In genomic region chr19:6699935-6700334, GRCh38 we compare ENCODE assay signal across 21 cellular contexts. TPM values are rescaled to one million over a fixed set of nuclear protein-coding genes. Genes with fewer than 3 reads are reported as not detected.
DNase-seq lines count a peak whose midpoint lies in the region; ATAC-seq, FAIRE-seq and TF ChIP-seq lines count a peak whose summit lies in the region.
"Had no signal": no experiment of that assay in that cellular context is flagged by ENCODE, and none has a peak within 500 bp of the region (broad histone marks: within the 10 kb centered on the region; RNA-seq: fewer than 3 reads in every experiment).

No MANE protein-coding gene starts in this region.

- H3K27ac ChIP-seq in K562 (ENCODE audit: extremely low read depth, low read depth, low read length) (no peak overlapping the region), MM.1S (ENCODE audit: low read length) (no peak overlapping the region)
- H3K27ac ChIP-seq: GM23248 had no signal

- TF ChIP-seq CTCF in K562 (IDR thresholded peaks at IDR 0.05 in 2 of 3, conservative IDR thresholded peaks at IDR 0.05 in 1 of 3; ENCODE audit: insufficient read depth in 2 of 3, low read depth in 1 of 3, low read length in 3 of 3) (no peak), MM.1S (IDR thresholded peaks at IDR 0.05; ENCODE audit: low read length) (no peak)

- H4K20me1 ChIP-seq in K562 (replicated peaks; ENCODE audit: control insufficient read depth, insufficient read depth, low read length) = no peaks in the 10 kb centered on the region
- no peaks in the 10 kb centered on the region for H4K20me1 ChIP-seq in MM.1S (ENCODE audit: insufficient read depth, low read length)

- TF ChIP-seq RAD21 in K562 (CRISPR knock-in tag; conservative IDR thresholded peaks at IDR 0.05 in 1 of 2, IDR thresholded peaks at IDR 0.05 in 1 of 2) = no peak

- H3K9me1 ChIP-seq in K562 (ENCODE audit: control insufficient read depth, insufficient read depth, low read length) = no peaks in the 10 kb centered on the region

- BruUV-seq in K562 (replicated peaks; lab: Mats Ljungman, UMichigan) = no TSS peak

- no peak for ATAC-seq in K562
- no peak for ATAC-seq in HG03175 (IDR thresholded peaks at IDR 0.05; ENCODE audit: unreplicated experiment)
- ATAC-seq: GM12878 had no signal

- no peaks in the 10 kb centered on the region for H3K36me3 ChIP-seq in K562 (ENCODE audit: control insufficient read depth, insufficient read depth, low read length)
- H3K36me3 ChIP-seq in MM.1S (replicated peaks; ENCODE audit: insufficient read depth, low read length) = no peaks in the 10 kb centered on the region

- in situ Hi-C loops in K562 (cut with MboI) = no loop called here

- no peak overlapping the region for H3K4me2 ChIP-seq in K562 (ENCODE audit: insufficient read depth, low read length)
- H3K4me2 ChIP-seq in MM.1S (ENCODE audit: low read depth, low read length) = no peak overlapping the region

- H2AFZ ChIP-seq in K562 (ENCODE audit: low read depth, low read length) (no peak overlapping the region), MM.1S (ENCODE audit: low read length) (no peak overlapping the region)
- H2AFZ ChIP-seq: GM23248 had no signal

- TF ChIP-seq EP300 in K562 (IDR thresholded peaks at IDR 0.05; ENCODE audit: low read length) = no peak

- POLR2A ChIA-PET in K562 (lab: Yijun Ruan, JAX) = no interaction called here

- peak; percentile 99 for FAIRE-seq in G401.6 (lab: Jason Lieb, UNC)
- no peak for FAIRE-seq in K562 (lab: Jason Lieb, UNC)
- FAIRE-seq in islet of Langerhans (lab: Jason Lieb, UNC) = peak; percentile 21
- FAIRE-seq: GM12878, GM19239, H1 had no signal

- no peaks in the 10 kb centered on the region for H3K79me2 ChIP-seq in K562 (ENCODE audit: control insufficient read depth, insufficient read depth, low read length)
- no peaks in the 10 kb centered on the region for H3K79me2 ChIP-seq in MM.1S (ENCODE audit: low read length)

- peaks cover 12 to 20% of the 10 kb centered on the region in 2 experiments; a peak in 3 of 5 replicates for H3K27me3 ChIP-seq in K562 (ENCODE audit: control insufficient read depth in 2 of 2, insufficient read depth in 2 of 2, low read length in 2 of 2)
- H3K27me3 ChIP-seq in MM.1S (replicated peaks; ENCODE audit: insufficient read depth, low read length) = peaks cover 81% of the 10 kb centered on the region

- H3F3A ChIP-seq in MM.1S (ENCODE audit: insufficient read depth, low read length) = no peaks in the 10 kb centered on the region

- H3K9me2 ChIP-seq in MM.1S (replicated peaks; ENCODE audit: insufficient read depth, low read length) = no peaks in the 10 kb centered on the region

- CTCF ChIA-PET in K562 (lab: Yijun Ruan, JAX; ENCODE audit: low intra/inter-chr PET ratio) = no interaction called here

- H3K9me3 ChIP-seq in K562 (replicated peaks; ENCODE audit: control insufficient read depth, insufficient read depth, low read depth, low read length) (no peaks in the 10 kb centered on the region), MM.1S (replicated peaks; ENCODE audit: insufficient read depth, low read length) (no peaks in the 10 kb centered on the region)

- TF ChIP-seq POLR2A in K562 (conservative IDR thresholded peaks at IDR 0.05) = no peak

- DNase-seq in K562 (ENCODE audit: extremely low read depth in 1 of 4, low spot score in 3 of 4) = no peak
- no peak for DNase-seq in MM.1S
- no peak for DNase-seq in DMS153 treated with DMSO at 0.1 percent for 48 hours (lab: John Stamatoyannopoulos, UW; ENCODE audit: unreplicated experiment)
- DNase-seq: 8988T; C1 segment of cervical spinal cord; Calu3; CD4-positive, alpha-beta memory T cell; COR-L47; DND-41; GDM1; GM23248; H7; HCEC 1CT had no signal

- no peak overlapping the region for H3K9ac ChIP-seq in K562 (ENCODE audit: insufficient read depth in 1 of 2, low read depth in 2 of 2, low read length in 2 of 2)
- no peak overlapping the region for H3K9ac ChIP-seq in MM.1S (ENCODE audit: low read length)
- H3K9ac ChIP-seq: GM23248 had no signal

- intact Hi-C loops in K562 (cut with micrococcal nuclease) = no loop called here

- H3K4me3 ChIP-seq in K562 (no peak overlapping the region), MM.1S (ENCODE audit: low read length) (no peak overlapping the region)
- H3K4me3 ChIP-seq: GM12878, GM23248 had no signal

- H3K4me1 ChIP-seq in K562 (replicated peaks in 1 of 2; ENCODE audit: control insufficient read depth in 2 of 2, insufficient read depth in 2 of 2, low read length in 2 of 2) (peaks cover 6 to 7% of the 10 kb centered on the region in 2 experiments; a peak in 2 of 5 replicates), MM.1S (ENCODE audit: low read length) (no peaks in the 10 kb centered on the region)

RNA-seq across cellular contexts. Expression of gene C3, which starts 20.5 kb away (rescaled TPM):
- total RNA-seq in K562 (2011; cell fraction: chromatin; rRNA removed; ENCODE audit: low replicate concordance) = 19.5 and 33.3 TPM in 2 replicates
- total RNA-seq in K562 (2011; cell fraction: nucleolus; rRNA removed) = 14.5 and 17.5 TPM in 2 replicates
- 15.2 and 15.6 TPM in 2 replicates for total RNA-seq in K562 (2011; cell fraction: nucleoplasm; rRNA removed)
- total RNA-seq in K562 (2014; rRNA removed) = 0.59 and 2.0 TPM in 2 replicates
- total RNA-seq in K562 (2014; rRNA removed; fragmentation: Illumina TruSeq; extraction: Trizol) = 1.1 and 1.5 TPM in 2 replicates
- total RNA-seq in K562 (2015; rRNA removed; fragmentation: Illumina TruSeq; extraction: Trizol) = 2.1 and 2.2 TPM in 2 replicates
- total RNA-seq in K562 (2021) = 8.0 and 10.6 TPM in 2 replicates
- polyA plus RNA-seq in K562 (2011; rRNA removed) = 9.1 and 40.9 TPM in 2 replicates
- 9.2 and 36.7 TPM in 2 replicates for polyA plus RNA-seq in K562 (2011; cell fraction: cytosol; rRNA removed)
- polyA plus RNA-seq in K562 (2011; cell fraction: nucleus; rRNA removed) = 23.7 and 50.5 TPM in 2 replicates
- 7.4 and 20.1 TPM in 2 replicates for polyA plus RNA-seq in K562 (2012)
- 2.4 and 4.3 TPM in 2 replicates for polyA plus RNA-seq in K562 (2014; fragmentation: Illumina TruSeq; extraction: Trizol)
- polyA plus RNA-seq in K562 (2014; fragmentation: Nextera tagmentation; extraction: Ambion mirVana) = 1 to 10 TPM; 1.2 to 2.2 TPM
- polyA plus RNA-seq in K562 (2014; rRNA removed) = 2.5 and 5.4 TPM in 2 replicates
- polyA minus RNA-seq in K562 (2011; rRNA and poly(A)+ RNA removed) = 6.5 and 24.5 TPM in 2 replicates
- polyA minus RNA-seq in K562 (2011; cell fraction: cytosol; rRNA and poly(A)+ RNA removed) = 23.9 and 64.6 TPM in 2 replicates
- polyA minus RNA-seq in K562 (2011; cell fraction: nucleus; rRNA and poly(A)+ RNA removed) = 16.2 and 39.1 TPM in 2 replicates
- polyA plus RNA-seq: CD4-positive, alpha-beta memory T cell had no signal

RNA-seq across cellular contexts. Expression of gene TNFSF14, which starts 30.0 kb away (rescaled TPM):
- total RNA-seq in K562 (2011; cell fraction: chromatin; rRNA removed; ENCODE audit: low replicate concordance) = 0.26 and 0.42 TPM in 2 replicates
- 0.39 and 0.50 TPM in 2 replicates for total RNA-seq in K562 (2011; cell fraction: nucleolus; rRNA removed)
- 0.15 and 0.76 TPM in 2 replicates for total RNA-seq in K562 (2011; cell fraction: nucleoplasm; rRNA removed)
- total RNA-seq in K562 (2014; rRNA removed) (0.08 TPM in 1 of 2 replicates, not detected in the other), K562 (2014; rRNA removed; fragmentation: Illumina TruSeq; extraction: Trizol) (0.04 and 0.06 TPM in 2 replicates), K562 (2015; rRNA removed; fragmentation: Illumina TruSeq; extraction: Trizol) (0.04 and 0.07 TPM in 2 replicates), K562 (2021) (0.20 and 0.42 TPM in 2 replicates)
- polyA plus RNA-seq in K562 (2011; rRNA removed) (0.32 and 0.38 TPM in 2 replicates), K562 (2014; fragmentation: Illumina TruSeq; extraction: Trizol) (0.12 and 0.15 TPM in 2 replicates), K562 (2014; fragmentation: Nextera tagmentation; extraction: Ambion mirVana) (under 1 TPM; 0.01 to 0.04 TPM), K562 (2014; rRNA removed) (not detected in 2 replicates)
- 0.55 and 0.59 TPM in 2 replicates for polyA plus RNA-seq in K562 (2011; cell fraction: cytosol; rRNA removed)
- 0.27 and 0.34 TPM in 2 replicates for polyA plus RNA-seq in K562 (2011; cell fraction: nucleus; rRNA removed)
- polyA plus RNA-seq in K562 (2012) = 0.20 and 0.26 TPM in 2 replicates
- polyA minus RNA-seq in K562 (2011; rRNA and poly(A)+ RNA removed) = 0.74 and 0.87 TPM in 2 replicates
- 0.29 TPM in 1 of 2 replicates, not detected in the other for polyA minus RNA-seq in K562 (2011; cell fraction: cytosol; rRNA and poly(A)+ RNA removed)
- 0.11 and 0.13 TPM in 2 replicates for polyA minus RNA-seq in K562 (2011; cell fraction: nucleus; rRNA and poly(A)+ RNA removed)
- total RNA-seq: A673, GM23248, H1 had no signal
- polyA plus RNA-seq: BJ, GM23248 had no signal

RNA-seq across cellular contexts. Expression of gene GPR108, which starts 37.4 kb away (rescaled TPM):
- 45.9 and 112 TPM in 2 replicates for total RNA-seq in K562 (2011; cell fraction: chromatin; rRNA removed; ENCODE audit: low replicate concordance)
- 96.6 and 107 TPM in 2 replicates for total RNA-seq in K562 (2011; cell fraction: nucleolus; rRNA removed)
- 72.1 and 74.9 TPM in 2 replicates for total RNA-seq in K562 (2011; cell fraction: nucleoplasm; rRNA removed)
- total RNA-seq in K562 (2014; rRNA removed) (23.8 and 33.5 TPM in 2 replicates), K562 (2014; rRNA removed; fragmentation: Illumina TruSeq; extraction: Trizol) (12.3 and 16.4 TPM in 2 replicates), K562 (2015; rRNA removed; fragmentation: Illumina TruSeq; extraction: Trizol) (21.9 and 24.4 TPM in 2 replicates), K562 (2021) (31.1 and 33.1 TPM in 2 replicates)
- polyA plus RNA-seq in K562 (2011; rRNA removed) (29.8 and 46.5 TPM in 2 replicates), K562 (2014; fragmentation: Illumina TruSeq; extraction: Trizol) (32.3 and 33.2 TPM in 2 replicates), K562 (2014; fragmentation: Nextera tagmentation; extraction: Ambion mirVana) (1 to 10 TPM; 2.4 to 6.1 TPM), K562 (2014; rRNA removed) (32.9 and 36.4 TPM in 2 replicates)
- polyA plus RNA-seq in K562 (2011; cell fraction: cytosol; rRNA removed) = 43.8 and 51.1 TPM in 2 replicates
- polyA plus RNA-seq in K562 (2011; cell fraction: nucleus; rRNA removed) = 180 and 195 TPM in 2 replicates
- polyA plus RNA-seq in K562 (2012) = 29.9 and 65.7 TPM in 2 replicates
- 22.3 and 35.9 TPM in 2 replicates for polyA minus RNA-seq in K562 (2011; rRNA and poly(A)+ RNA removed)
- polyA minus RNA-seq in K562 (2011; cell fraction: cytosol; rRNA and poly(A)+ RNA removed) = 21.0 and 22.6 TPM in 2 replicates
- polyA minus RNA-seq in K562 (2011; cell fraction: nucleus; rRNA and poly(A)+ RNA removed) = 18.7 and 34.9 TPM in 2 replicates

RNA-seq across cellular contexts. Expression of gene TRIP10, which starts 39.5 kb away (rescaled TPM):
- 67.3 and 119 TPM in 2 replicates for total RNA-seq in K562 (2011; cell fraction: chromatin; rRNA removed; ENCODE audit: low replicate concordance)
- total RNA-seq in K562 (2011; cell fraction: nucleolus; rRNA removed) = 65.3 and 66.5 TPM in 2 replicates
- 53.5 and 66.7 TPM in 2 replicates for total RNA-seq in K562 (2011; cell fraction: nucleoplasm; rRNA removed)
- 57.4 and 61.8 TPM in 2 replicates for total RNA-seq in K562 (2014; rRNA removed)
- 23.6 and 29.4 TPM in 2 replicates for total RNA-seq in K562 (2014; rRNA removed; fragmentation: Illumina TruSeq; extraction: Trizol)
- total RNA-seq in K562 (2015; rRNA removed; fragmentation: Illumina TruSeq; extraction: Trizol) = 34.6 and 36.1 TPM in 2 replicates
- total RNA-seq in K562 (2021) = 59.1 and 63.2 TPM in 2 replicates
- polyA plus RNA-seq in K562 (2011; rRNA removed) = 29.1 and 39.3 TPM in 2 replicates
- polyA plus RNA-seq in K562 (2011; cell fraction: cytosol; rRNA removed) = 22.8 and 30.6 TPM in 2 replicates
- polyA plus RNA-seq in K562 (2011; cell fraction: nucleus; rRNA removed) = 113 and 133 TPM in 2 replicates
- 47.5 and 50.8 TPM in 2 replicates for polyA plus RNA-seq in K562 (2012)
- 56.2 and 56.7 TPM in 2 replicates for polyA plus RNA-seq in K562 (2014; fragmentation: Illumina TruSeq; extraction: Trizol)
- 1 to 10 TPM; 1.2 to 2.7 TPM for polyA plus RNA-seq in K562 (2014; fragmentation: Nextera tagmentation; extraction: Ambion mirVana)
- polyA plus RNA-seq in K562 (2014; rRNA removed) = 66.6 and 66.8 TPM in 2 replicates
- 17.1 and 20.3 TPM in 2 replicates for polyA minus RNA-seq in K562 (2011; rRNA and poly(A)+ RNA removed)
- 18.3 and 21.0 TPM in 2 replicates for polyA minus RNA-seq in K562 (2011; cell fraction: cytosol; rRNA and poly(A)+ RNA removed)
- 21.3 and 30.1 TPM in 2 replicates for polyA minus RNA-seq in K562 (2011; cell fraction: nucleus; rRNA and poly(A)+ RNA removed)
